ENCODE assay signal across 1 cellular context in genomic region chr5:173689171-173689676, GRCh38.
TF ChIP-seq lines count a peak whose summit lies in the region.

No MANE protein-coding gene starts in this region.

TF ChIP-seq in HepG2, 621 proteins besides CTCF, POLR2A, EP300 and RAD21 (continued from another document and continues in another):
- no peak for TF ChIP-seq ZNF609 (CRISPR knock-in tag; IDR thresholded peaks at IDR 0.05; ENCODE audit: borderline replicate concordance)
- peak; percentile 33; the same call in 1 of the 2 replicates for TF ChIP-seq YEATS2 (CRISPR knock-in tag; IDR thresholded peaks at IDR 0.05; ENCODE audit: borderline replicate concordance)
- no peak for TF ChIP-seq GTF3A (CRISPR knock-in tag; conservative IDR thresholded peaks at IDR 0.05)
- TF ChIP-seq KAT7 (CRISPR knock-in tag; IDR thresholded peaks at IDR 0.05; ENCODE audit: borderline replicate concordance), result no peak
- no peak for TF ChIP-seq ZNF557 (CRISPR knock-in tag; IDR thresholded peaks at IDR 0.05)
- no peak for TF ChIP-seq SALL2 (CRISPR knock-in tag; IDR thresholded peaks at IDR 0.05)
- TF ChIP-seq POLR2G (IDR thresholded peaks at IDR 0.05; ENCODE audit: low read depth, low read length), result peak; percentile 77
- no peak for TF ChIP-seq REL (CRISPR knock-in tag; conservative IDR thresholded peaks at IDR 0.05)
- TF ChIP-seq ZSCAN30 (CRISPR knock-in tag; IDR thresholded peaks at IDR 0.05), result no peak
- TF ChIP-seq, protein P1, sequence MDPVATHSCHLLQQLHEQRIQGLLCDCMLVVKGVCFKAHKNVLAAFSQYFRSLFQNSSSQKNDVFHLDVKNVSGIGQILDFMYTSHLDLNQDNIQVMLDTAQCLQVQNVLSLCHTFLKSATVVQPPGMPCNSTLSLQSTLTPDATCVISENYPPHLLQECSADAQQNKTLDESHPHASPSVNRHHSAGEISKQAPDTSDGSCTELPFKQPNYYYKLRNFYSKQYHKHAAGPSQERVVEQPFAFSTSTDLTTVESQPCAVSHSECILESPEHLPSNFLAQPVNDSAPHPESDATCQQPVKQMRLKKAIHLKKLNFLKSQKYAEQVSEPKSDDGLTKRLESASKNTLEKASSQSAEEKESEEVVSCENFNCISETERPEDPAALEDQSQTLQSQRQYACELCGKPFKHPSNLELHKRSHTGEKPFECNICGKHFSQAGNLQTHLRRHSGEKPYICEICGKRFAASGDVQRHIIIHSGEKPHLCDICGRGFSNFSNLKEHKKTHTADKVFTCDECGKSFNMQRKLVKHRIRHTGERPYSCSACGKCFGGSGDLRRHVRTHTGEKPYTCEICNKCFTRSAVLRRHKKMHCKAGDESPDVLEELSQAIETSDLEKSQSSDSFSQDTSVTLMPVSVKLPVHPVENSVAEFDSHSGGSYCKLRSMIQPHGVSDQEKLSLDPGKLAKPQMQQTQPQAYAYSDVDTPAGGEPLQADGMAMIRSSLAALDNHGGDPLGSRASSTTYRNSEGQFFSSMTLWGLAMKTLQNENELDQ (CRISPR knock-in tag; IDR thresholded peaks at IDR 0.05; ENCODE audit: borderline replicate concordance), result no peak
- peak; percentile 30; the same call in 1 of the 2 replicates for TF ChIP-seq ZNF143 (CRISPR knock-in tag; IDR thresholded peaks at IDR 0.05)
- TF ChIP-seq, protein P2, sequence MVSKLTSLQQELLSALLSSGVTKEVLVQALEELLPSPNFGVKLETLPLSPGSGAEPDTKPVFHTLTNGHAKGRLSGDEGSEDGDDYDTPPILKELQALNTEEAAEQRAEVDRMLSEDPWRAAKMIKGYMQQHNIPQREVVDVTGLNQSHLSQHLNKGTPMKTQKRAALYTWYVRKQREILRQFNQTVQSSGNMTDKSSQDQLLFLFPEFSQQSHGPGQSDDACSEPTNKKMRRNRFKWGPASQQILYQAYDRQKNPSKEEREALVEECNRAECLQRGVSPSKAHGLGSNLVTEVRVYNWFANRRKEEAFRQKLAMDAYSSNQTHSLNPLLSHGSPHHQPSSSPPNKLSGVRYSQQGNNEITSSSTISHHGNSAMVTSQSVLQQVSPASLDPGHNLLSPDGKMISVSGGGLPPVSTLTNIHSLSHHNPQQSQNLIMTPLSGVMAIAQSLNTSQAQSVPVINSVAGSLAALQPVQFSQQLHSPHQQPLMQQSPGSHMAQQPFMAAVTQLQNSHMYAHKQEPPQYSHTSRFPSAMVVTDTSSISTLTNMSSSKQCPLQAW (CRISPR knock-in tag; IDR thresholded peaks at IDR 0.05), result peak; percentile 96
- TF ChIP-seq CBFB (CRISPR knock-in tag; IDR thresholded peaks at IDR 0.05), result no peak
- TF ChIP-seq, protein P3, sequence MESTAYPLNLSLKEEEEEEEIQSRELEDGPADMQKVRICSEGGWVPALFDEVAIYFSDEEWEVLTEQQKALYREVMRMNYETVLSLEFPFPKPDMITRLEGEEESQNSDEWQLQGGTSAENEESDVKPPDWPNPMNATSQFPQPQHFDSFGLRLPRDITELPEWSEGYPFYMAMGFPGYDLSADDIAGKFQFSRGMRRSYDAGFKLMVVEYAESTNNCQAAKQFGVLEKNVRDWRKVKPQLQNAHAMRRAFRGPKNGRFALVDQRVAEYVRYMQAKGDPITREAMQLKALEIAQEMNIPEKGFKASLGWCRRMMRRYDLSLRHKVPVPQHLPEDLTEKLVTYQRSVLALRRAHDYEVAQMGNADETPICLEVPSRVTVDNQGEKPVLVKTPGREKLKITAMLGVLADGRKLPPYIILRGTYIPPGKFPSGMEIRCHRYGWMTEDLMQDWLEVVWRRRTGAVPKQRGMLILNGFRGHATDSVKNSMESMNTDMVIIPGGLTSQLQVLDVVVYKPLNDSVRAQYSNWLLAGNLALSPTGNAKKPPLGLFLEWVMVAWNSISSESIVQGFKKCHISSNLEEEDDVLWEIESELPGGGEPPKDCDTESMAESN (CRISPR knock-in tag; conservative IDR thresholded peaks at IDR 0.05), result no peak
- no peak for TF ChIP-seq STAG1 (CRISPR knock-in tag; IDR thresholded peaks at IDR 0.05)
- TF ChIP-seq SETDB1 (CRISPR knock-in tag; IDR thresholded peaks at IDR 0.05; ENCODE audit: borderline replicate concordance), result no peak
- TF ChIP-seq ZNF704 (CRISPR knock-in tag; IDR thresholded peaks at IDR 0.05; ENCODE audit: borderline replicate concordance), result no peak
- TF ChIP-seq ZNF260 (CRISPR knock-in tag; IDR thresholded peaks at IDR 0.05; ENCODE audit: borderline replicate concordance, low read depth), result no peak
- no peak for TF ChIP-seq GMEB1 (CRISPR knock-in tag; IDR thresholded peaks at IDR 0.05; ENCODE audit: borderline replicate concordance)
- TF ChIP-seq ZNF607 (CRISPR knock-in tag; IDR thresholded peaks at IDR 0.05; ENCODE audit: borderline replicate concordance), result no peak
- peak; percentile 55; the same call in 1 of the 2 replicates for TF ChIP-seq ZNF709 (CRISPR knock-in tag; IDR thresholded peaks at IDR 0.05)
- TF ChIP-seq, protein P4, sequence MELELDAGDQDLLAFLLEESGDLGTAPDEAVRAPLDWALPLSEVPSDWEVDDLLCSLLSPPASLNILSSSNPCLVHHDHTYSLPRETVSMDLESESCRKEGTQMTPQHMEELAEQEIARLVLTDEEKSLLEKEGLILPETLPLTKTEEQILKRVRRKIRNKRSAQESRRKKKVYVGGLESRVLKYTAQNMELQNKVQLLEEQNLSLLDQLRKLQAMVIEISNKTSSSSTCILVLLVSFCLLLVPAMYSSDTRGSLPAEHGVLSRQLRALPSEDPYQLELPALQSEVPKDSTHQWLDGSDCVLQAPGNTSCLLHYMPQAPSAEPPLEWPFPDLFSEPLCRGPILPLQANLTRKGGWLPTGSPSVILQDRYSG (CRISPR knock-in tag; IDR thresholded peaks at IDR 0.05), result no peak
- no peak for TF ChIP-seq ZNF432 (CRISPR knock-in tag; IDR thresholded peaks at IDR 0.05; ENCODE audit: borderline replicate concordance)
- peak; percentile 75 for TF ChIP-seq SAP130 (CRISPR knock-in tag; IDR thresholded peaks at IDR 0.05; ENCODE audit: low read depth)
- TF ChIP-seq, protein P5, sequence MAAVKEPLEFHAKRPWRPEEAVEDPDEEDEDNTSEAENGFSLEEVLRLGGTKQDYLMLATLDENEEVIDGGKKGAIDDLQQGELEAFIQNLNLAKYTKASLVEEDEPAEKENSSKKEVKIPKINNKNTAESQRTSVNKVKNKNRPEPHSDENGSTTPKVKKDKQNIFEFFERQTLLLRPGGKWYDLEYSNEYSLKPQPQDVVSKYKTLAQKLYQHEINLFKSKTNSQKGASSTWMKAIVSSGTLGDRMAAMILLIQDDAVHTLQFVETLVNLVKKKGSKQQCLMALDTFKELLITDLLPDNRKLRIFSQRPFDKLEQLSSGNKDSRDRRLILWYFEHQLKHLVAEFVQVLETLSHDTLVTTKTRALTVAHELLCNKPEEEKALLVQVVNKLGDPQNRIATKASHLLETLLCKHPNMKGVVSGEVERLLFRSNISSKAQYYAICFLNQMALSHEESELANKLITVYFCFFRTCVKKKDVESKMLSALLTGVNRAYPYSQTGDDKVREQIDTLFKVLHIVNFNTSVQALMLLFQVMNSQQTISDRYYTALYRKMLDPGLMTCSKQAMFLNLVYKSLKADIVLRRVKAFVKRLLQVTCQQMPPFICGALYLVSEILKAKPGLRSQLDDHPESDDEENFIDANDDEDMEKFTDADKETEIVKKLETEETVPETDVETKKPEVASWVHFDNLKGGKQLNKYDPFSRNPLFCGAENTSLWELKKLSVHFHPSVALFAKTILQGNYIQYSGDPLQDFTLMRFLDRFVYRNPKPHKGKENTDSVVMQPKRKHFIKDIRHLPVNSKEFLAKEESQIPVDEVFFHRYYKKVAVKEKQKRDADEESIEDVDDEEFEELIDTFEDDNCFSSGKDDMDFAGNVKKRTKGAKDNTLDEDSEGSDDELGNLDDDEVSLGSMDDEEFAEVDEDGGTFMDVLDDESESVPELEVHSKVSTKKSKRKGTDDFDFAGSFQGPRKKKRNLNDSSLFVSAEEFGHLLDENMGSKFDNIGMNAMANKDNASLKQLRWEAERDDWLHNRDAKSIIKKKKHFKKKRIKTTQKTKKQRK (IDR thresholded peaks at IDR 0.05; ENCODE audit: low read length), result no peak
- 0 out of 4 replicates have a peak, but pooled peaks of 1 of the 2 experiments have one; percentile 30 for TF ChIP-seq MAFK (conservative IDR thresholded peaks at IDR 0.05 in 1 of 2, IDR thresholded peaks at IDR 0.05 in 1 of 2; ENCODE audit: low read length in 2 of 2)
- no peak for TF ChIP-seq ZNF317 (CRISPR knock-in tag; IDR thresholded peaks at IDR 0.05)
- peak; percentile 59 for TF ChIP-seq TFE3 (CRISPR knock-in tag; IDR thresholded peaks at IDR 0.05)
- TF ChIP-seq ZNF652 (CRISPR knock-in tag; IDR thresholded peaks at IDR 0.05; ENCODE audit: borderline replicate concordance, low read depth), result peak; percentile 78
- TF ChIP-seq ZNF354B (CRISPR knock-in tag; IDR thresholded peaks at IDR 0.05), result no peak
- TF ChIP-seq GTF2F1 (IDR thresholded peaks at IDR 0.05; ENCODE audit: low read length), result no peak
- TF ChIP-seq ELF4 (CRISPR knock-in tag; IDR thresholded peaks at IDR 0.05; ENCODE audit: borderline replicate concordance), result 0 out of 2 replicates have a peak, but pooled peaks have one; percentile 34
- no peak for TF ChIP-seq ZNF20 (CRISPR knock-in tag; IDR thresholded peaks at IDR 0.05)
- no peak for TF ChIP-seq MLLT10 (CRISPR knock-in tag; IDR thresholded peaks at IDR 0.05)
- no peak for TF ChIP-seq ZNF678 (CRISPR knock-in tag; IDR thresholded peaks at IDR 0.05)
- TF ChIP-seq NPAS2 (CRISPR knock-in tag; IDR thresholded peaks at IDR 0.05; ENCODE audit: borderline replicate concordance), result no peak
- no peak for TF ChIP-seq ZBTB38 (CRISPR knock-in tag; IDR thresholded peaks at IDR 0.05)
- TF ChIP-seq CENPBD1 (CRISPR knock-in tag; IDR thresholded peaks at IDR 0.05; ENCODE audit: borderline replicate concordance, low read depth), result no peak
- TF ChIP-seq HMG20B (CRISPR knock-in tag; conservative IDR thresholded peaks at IDR 0.05), result no peak
